In genomic region chr5:73917433-73917832, GRCh38 we compare ENCODE assay signal across 13 cellular contexts.
DNase-seq lines count a peak whose midpoint lies in the region; ATAC-seq and TF ChIP-seq lines count a peak whose summit lies in the region.
"Had no signal": no experiment of that assay in that cellular context is flagged by ENCODE, and none has a peak within 500 bp of the region (broad histone marks: within the 10 kb centered on the region; RNA-seq: fewer than 3 reads in every experiment).

No MANE protein-coding gene starts in this region.

- no peaks in the 10 kb centered on the region for H3K36me3 ChIP-seq in thyroid gland
- H3K36me3 ChIP-seq in brain microvascular endothelial cell (replicated peaks), result no peaks in the 10 kb centered on the region

- H3K4me3 Mint-ChIP-seq in brain (peak overlapping the region in 2 of 5 experiments; percentile 21 to 25), natural killer cell (no peak overlapping the region)

- in situ Hi-C loops in brain microvascular endothelial cell (cut with HindIII; ENCODE audit: low pct_ligation_motif_present, low sequenced_read_pairs), result loop anchor here (25.0 kb wide), 1 partner anchor 745 kb away; no protein-coding TSS in a partner anchor

- H3K27ac ChIP-seq in thyroid gland, result peak overlapping the region in 2 of 3 donors; percentile 48 to 73
- H3K27ac ChIP-seq in brain microvascular endothelial cell, result no peak overlapping the region
- H3K27ac ChIP-seq: 22Rv1 had no signal

- ATAC-seq in left lobe of liver (peak; percentile 93), natural killer cell (no peak)

- H3K9me3 Mint-ChIP-seq in brain (peaks cover 0 to 7% (median 0%) of the 10 kb centered on the region in 5 experiments), natural killer cell (no peaks in the 10 kb centered on the region)

- H3K4me1 ChIP-seq in thyroid gland, result peaks cover 29 to 33% of the 10 kb centered on the region in 2 donors

- TF ChIP-seq POLR2A in thyroid gland (IDR thresholded peaks at IDR 0.05), result no peak

- H3K4me1 Mint-ChIP-seq in brain, result peaks cover 62% of the 10 kb centered on the region
- no peaks in the 10 kb centered on the region for H3K4me1 Mint-ChIP-seq in natural killer cell

- no peak for TF ChIP-seq CTCF in brain (conservative IDR thresholded peaks at IDR 0.05)
- no peak for TF ChIP-seq CTCF in thyroid gland (IDR thresholded peaks at IDR 0.05)
- no peak for TF ChIP-seq CTCF in natural killer cell (IDR thresholded peaks at IDR 0.05)
- TF ChIP-seq CTCF in brain microvascular endothelial cell (IDR thresholded peaks at IDR 0.05; ENCODE audit: low read depth, low read length, missing control alignments), result no peak

- no peaks in the 10 kb centered on the region for H3K36me3 Mint-ChIP-seq in brain
- H3K36me3 Mint-ChIP-seq in natural killer cell, result no peaks in the 10 kb centered on the region

- no peaks in the 10 kb centered on the region for H3K27me3 ChIP-seq in thyroid gland
- no peaks in the 10 kb centered on the region for H3K27me3 ChIP-seq in brain microvascular endothelial cell (replicated peaks)

- H3K4me3 ChIP-seq in thyroid gland (replicated peaks in 1 of 3), result no peak overlapping the region
- no peak overlapping the region for H3K4me3 ChIP-seq in brain microvascular endothelial cell (ENCODE audit: low read depth, low read length)

- H3K27me3 Mint-ChIP-seq in brain, result no peaks in the 10 kb centered on the region
- no peaks in the 10 kb centered on the region for H3K27me3 Mint-ChIP-seq in natural killer cell (ENCODE audit: low read depth in 2 of 2)
- H3K27me3 Mint-ChIP-seq: progenitor cell of endocrine pancreas had no signal

- H3K27ac Mint-ChIP-seq in brain, result peak overlapping the region in 4 of 5 experiments; percentile 84 to 92 (median 88)
- no peak overlapping the region for H3K27ac Mint-ChIP-seq in natural killer cell
- H3K27ac Mint-ChIP-seq: progenitor cell of endocrine pancreas had no signal

- DNase-seq in NCI-H345 (lab: John Stamatoyannopoulos, UW) (peak; percentile 70), NCI-H345 treated with DMSO at 0.1 percent for 48 hours (lab: John Stamatoyannopoulos, UW; ENCODE audit: unreplicated experiment) (no peak), left lobe of liver (ENCODE audit: low spot score) (peak; percentile 75), thyroid gland (peak; percentile 80 to 82), natural killer cell (no peak), islet precursor cell (no peak), brain microvascular endothelial cell (no peak)
- DNase-seq: activated CD4-positive, alpha-beta T cell treated with anti-CD3 and anti-CD28 coated beads, Interleukin-2, amount 50 U/mL, for 1 hour; Calu3; MV-4-11 had no signal

- H3K9me3 ChIP-seq in thyroid gland, result no peaks in the 10 kb centered on the region

- intact Hi-C loops in thyroid gland (cut with DNase I), result no loop called here
- intact Hi-C loops in natural killer cell (cut with micrococcal nuclease), result no loop called here

- 19 to 44% methylated on average over 2 to 3 of the region's 3 CpGs for WGBS in thyroid gland, 2 donors

Comparison
In these comparisons a context has a peak if more than half of its experiments do, and no peak if none do; other contexts are left out.
1. DNase-seq: peak in NCI-H345 (single experiment), left lobe of liver (single experiment) and thyroid gland (2 of 2); none in NCI-H345 treated with DMSO at 0.1 percent for 48 hours (single experiment), natural killer cell (single experiment), islet precursor cell (single experiment) and brain microvascular endothelial cell (single experiment).
2. H3K27ac Mint-ChIP-seq: peak in brain (4 of 5); none in natural killer cell (0 of 2).